Comparison of ENCODE assay signal across 5 cellular contexts in genomic region chr22:45992737-45993136, GRCh38.
TF ChIP-seq lines count a peak whose summit lies in the region.

No MANE protein-coding gene starts in this region.

TF ChIP-seq in SK-N-SH treated with all-trans-retinoic acid at 6 μM for 48 hours, 23 proteins besides CTCF, POLR2A, EP300 and RAD21:
- TF ChIP-seq ZFP3 (CRISPR knock-in tag; IDR thresholded peaks at IDR 0.05) (peak; percentile 85), CREB5 (CRISPR knock-in tag; IDR thresholded peaks at IDR 0.05; ENCODE audit: low read depth) (no peak)
- TF ChIP-seq, protein P1, sequence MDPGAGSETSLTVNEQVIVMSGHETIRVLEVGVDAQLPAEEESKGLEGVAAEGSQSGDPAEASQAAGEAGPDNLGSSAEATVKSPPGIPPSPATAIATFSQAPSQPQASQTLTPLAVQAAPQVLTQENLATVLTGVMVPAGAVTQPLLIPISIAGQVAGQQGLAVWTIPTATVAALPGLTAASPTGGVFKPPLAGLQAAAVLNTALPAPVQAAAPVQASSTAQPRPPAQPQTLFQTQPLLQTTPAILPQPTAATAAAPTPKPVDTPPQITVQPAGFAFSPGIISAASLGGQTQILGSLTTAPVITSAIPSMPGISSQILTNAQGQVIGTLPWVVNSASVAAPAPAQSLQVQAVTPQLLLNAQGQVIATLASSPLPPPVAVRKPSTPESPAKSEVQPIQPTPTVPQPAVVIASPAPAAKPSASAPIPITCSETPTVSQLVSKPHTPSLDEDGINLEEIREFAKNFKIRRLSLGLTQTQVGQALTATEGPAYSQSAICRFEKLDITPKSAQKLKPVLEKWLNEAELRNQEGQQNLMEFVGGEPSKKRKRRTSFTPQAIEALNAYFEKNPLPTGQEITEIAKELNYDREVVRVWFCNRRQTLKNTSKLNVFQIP (CRISPR knock-in tag; IDR thresholded peaks at IDR 0.05; ENCODE audit: borderline replicate concordance, low read depth) = no peak

TF ChIP-seq in SK-N-SH, 30 proteins besides CTCF, POLR2A, EP300 and RAD21:
- TF ChIP-seq SIN3A (IDR thresholded peaks at IDR 0.05; ENCODE audit: borderline replicate concordance, low read depth, low read length) (no peak), NFIC (IDR thresholded peaks at IDR 0.05; ENCODE audit: borderline replicate concordance) (no peak), JUND (IDR thresholded peaks at IDR 0.05) (no peak), TEAD4 (IDR thresholded peaks at IDR 0.05; ENCODE audit: borderline replicate concordance, insufficient read depth) (no peak), CHD2 (IDR thresholded peaks at IDR 0.05; ENCODE audit: low read length, partially characterized antibody) (no peak), FOSL2 (IDR thresholded peaks at IDR 0.05; ENCODE audit: borderline replicate concordance, low read depth) (no peak), EZH2phosphoT487 (IDR thresholded peaks at IDR 0.05; ENCODE audit: borderline replicate concordance, low read depth) (no peak), GABPA (IDR thresholded peaks at IDR 0.05; ENCODE audit: low read depth) (no peak), SMC3 (IDR thresholded peaks at IDR 0.05; ENCODE audit: low read depth, low read length) (no peak), FOXJ3 (CRISPR knock-in tag; IDR thresholded peaks at IDR 0.05) (no peak), ELF1 (IDR thresholded peaks at IDR 0.05) (no peak), FOXM1 (IDR thresholded peaks at IDR 0.05; ENCODE audit: low read depth) (no peak), POLR2AphosphoS5 (IDR thresholded peaks at IDR 0.05; ENCODE audit: low read depth, low read length) (no peak)
- TF ChIP-seq, protein P2, sequence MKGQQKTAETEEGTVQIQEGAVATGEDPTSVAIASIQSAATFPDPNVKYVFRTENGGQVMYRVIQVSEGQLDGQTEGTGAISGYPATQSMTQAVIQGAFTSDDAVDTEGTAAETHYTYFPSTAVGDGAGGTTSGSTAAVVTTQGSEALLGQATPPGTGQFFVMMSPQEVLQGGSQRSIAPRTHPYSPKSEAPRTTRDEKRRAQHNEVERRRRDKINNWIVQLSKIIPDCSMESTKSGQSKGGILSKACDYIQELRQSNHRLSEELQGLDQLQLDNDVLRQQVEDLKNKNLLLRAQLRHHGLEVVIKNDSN (IDR thresholded peaks at IDR 0.05; ENCODE audit: borderline replicate concordance, low read depth) = no peak

TF ChIP-seq in A549, 52 proteins besides CTCF, POLR2A, EP300 and RAD21:
- TF ChIP-seq ZFP36 (IDR thresholded peaks at IDR 0.05; ENCODE audit: borderline replicate concordance, partially characterized antibody) = peak; percentile 37
- TF ChIP-seq, protein P3, sequence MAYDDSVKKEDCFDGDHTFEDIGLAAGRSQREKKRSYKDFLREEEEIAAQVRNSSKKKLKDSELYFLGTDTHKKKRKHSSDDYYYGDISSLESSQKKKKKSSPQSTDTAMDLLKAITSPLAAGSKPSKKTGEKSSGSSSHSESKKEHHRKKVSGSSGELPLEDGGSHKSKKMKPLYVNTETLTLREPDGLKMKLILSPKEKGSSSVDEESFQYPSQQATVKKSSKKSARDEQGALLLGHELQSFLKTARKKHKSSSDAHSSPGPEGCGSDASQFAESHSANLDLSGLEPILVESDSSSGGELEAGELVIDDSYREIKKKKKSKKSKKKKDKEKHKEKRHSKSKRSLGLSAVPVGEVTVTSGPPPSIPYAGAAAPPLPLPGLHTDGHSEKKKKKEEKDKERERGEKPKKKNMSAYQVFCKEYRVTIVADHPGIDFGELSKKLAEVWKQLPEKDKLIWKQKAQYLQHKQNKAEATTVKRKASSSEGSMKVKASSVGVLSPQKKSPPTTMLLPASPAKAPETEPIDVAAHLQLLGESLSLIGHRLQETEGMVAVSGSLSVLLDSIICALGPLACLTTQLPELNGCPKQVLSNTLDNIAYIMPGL (CRISPR knock-in tag; IDR thresholded peaks at IDR 0.05; ENCODE audit: borderline replicate concordance) = no peak

TF ChIP-seq in K562, 482 proteins besides CTCF, POLR2A, EP300 and RAD21:
- TF ChIP-seq ZFP36 (IDR thresholded peaks at IDR 0.05; ENCODE audit: low read depth, low read length, partially characterized antibody) = peak; percentile 55
- no peak for TF ChIP-seq NR1H2 (CRISPR knock-in tag; IDR thresholded peaks at IDR 0.05)
- TF ChIP-seq SOX6 (IDR thresholded peaks at IDR 0.05) = no peak

TF ChIP-seq in H1, 55 proteins besides CTCF, POLR2A, EP300 and RAD21:
- TF ChIP-seq GTF2F1 (IDR thresholded peaks at IDR 0.05; ENCODE audit: borderline replicate concordance, low read depth, low read length) (no peak), ATF3 (IDR thresholded peaks at IDR 0.05; ENCODE audit: insufficient read depth, low read depth, low read length) (no peak), GABPA (IDR thresholded peaks at IDR 0.05; ENCODE audit: borderline replicate concordance, insufficient read depth, low read length) (no peak), KDM4A (IDR thresholded peaks at IDR 0.05; ENCODE audit: low read depth, low read length, severe bottlenecking) (no peak), RXRA (IDR thresholded peaks at IDR 0.05; ENCODE audit: insufficient read depth, low read depth, low read length) (no peak), ZNF274 (IDR thresholded peaks at IDR 0.05; ENCODE audit: borderline replicate concordance, extremely low read depth, low read length) (no peak), CHD7 (IDR thresholded peaks at IDR 0.05; ENCODE audit: insufficient replicate concordance, low read length) (no peak), BRCA1 (IDR thresholded peaks at IDR 0.05; ENCODE audit: low read depth, low read length) (no peak), CREB1 (IDR thresholded peaks at IDR 0.05) (no peak), TBP (IDR thresholded peaks at IDR 0.05; ENCODE audit: low read depth, low read length) (no peak), CHD2 (IDR thresholded peaks at IDR 0.05; ENCODE audit: low read length) (no peak), EZH2 (IDR thresholded peaks at IDR 0.05; ENCODE audit: low read depth, low read length, severe bottlenecking) (no peak), SP1 (IDR thresholded peaks at IDR 0.05; ENCODE audit: low read depth, low read length) (no peak), SP2 (IDR thresholded peaks at IDR 0.05; ENCODE audit: low read length) (no peak), SAP30 (IDR thresholded peaks at IDR 0.05; ENCODE audit: insufficient read depth, insufficient replicate concordance, low read length) (no peak), CTBP2 (IDR thresholded peaks at IDR 0.05; ENCODE audit: borderline replicate concordance, insufficient read depth, insufficient read length, low read length) (no peak), TEAD4 (IDR thresholded peaks at IDR 0.05; ENCODE audit: low read depth, low read length) (no peak)
